In genomic region chr9:110048473-110048975, GRCh38 we compare ENCODE assay signal across 8 cellular contexts.
DNase-seq lines count a peak whose midpoint lies in the region; ATAC-seq and TF ChIP-seq lines count a peak whose summit lies in the region.

No MANE protein-coding gene starts in this region.

- peak overlapping the region; percentile 87 for H3K4me3 Mint-ChIP-seq in WTC11

- DNase-seq in NCI-H1694 (lab: John Stamatoyannopoulos, UW) = peak; percentile 61
- DNase-seq in WTC11 (ENCODE audit: low spot score) = peak; percentile 81
- DNase-seq in cardiac fibroblast (ENCODE audit: low read depth in 2 of 2) = peak; percentile 78 to 91
- DNase-seq in kidney glomerular epithelial cell (lab: John Stamatoyannopoulos, UW) = peak; percentile 71
- DNase-seq in stimulated activated CD4-positive, alpha-beta T cell treated with anti-CD3 and anti-CD28 coated beads, Interleukin-1b, Interleukin-23, amount 100 ng/mL, for 4 hours (ENCODE audit: low read depth in 2 of 2) = peak; percentile 80 to 81
- DNase-seq in 8988T = no peak

- TF ChIP-seq CTCF in WTC11 (IDR thresholded peaks at IDR 0.05) (no peak), cardiac fibroblast (IDR thresholded peaks at IDR 0.05; ENCODE audit: low read depth, low read length) (no peak)

- H3K4me3 ChIP-seq in cardiac fibroblast (replicated peaks in 1 of 2; ENCODE audit: low read depth in 2 of 2, low read length in 2 of 2) = peak overlapping the region; percentile 94 to 97

- POLR2A ChIA-PET in WTC11 (lab: Charles Lee) = interaction anchor here (0.6 kb wide), 1 partner anchor 215 kb away, joined by 7 read pairs; no protein-coding TSS in a partner anchor

- peak; percentile 80 for ATAC-seq in GM18502 (IDR thresholded peaks at IDR 0.05; ENCODE audit: poor library complexity, unreplicated experiment)
- ATAC-seq in HG02678 (IDR thresholded peaks at IDR 0.05; ENCODE audit: unreplicated experiment) = peak; percentile 83
- ATAC-seq in WTC11 = peak; percentile 68

- peaks cover 14% of the 10 kb centered on the region for H3K27me3 Mint-ChIP-seq in WTC11 (ENCODE audit: low read depth)

- CTCF ChIA-PET in WTC11 (lab: Charles Lee) = interaction anchor here (0.5 to 3.5 kb wide), 4 partner anchors 8 to 145 kb away, joined by 3 to 16 read pairs (median 6); no protein-coding TSS in a partner anchor

- H3K9me3 Mint-ChIP-seq in WTC11 = peaks cover 4% of the 10 kb centered on the region

- peak overlapping the region; percentile 98 for H3K27ac Mint-ChIP-seq in WTC11

- H3K4me1 Mint-ChIP-seq in WTC11 = peaks cover 55% of the 10 kb centered on the region

- peaks cover 3% of the 10 kb centered on the region; the same call in 1 of the 2 replicates for H3K36me3 Mint-ChIP-seq in WTC11

TF ChIP-seq in WTC11, 78 proteins besides CTCF, POLR2A, EP300 and RAD21:
- TF ChIP-seq PRDM15 (CRISPR knock-in tag; IDR thresholded peaks at IDR 0.05) (no peak; the same call in 1 of the 2 replicates), TP53 (CRISPR knock-in tag; IDR thresholded peaks at IDR 0.05) (no peak), SP1 (CRISPR knock-in tag; conservative IDR thresholded peaks at IDR 0.05) (peak; percentile 63; the same call in 1 of the 2 replicates), MAX (CRISPR knock-in tag; IDR thresholded peaks at IDR 0.05) (no peak), KAT7 (CRISPR knock-in tag; IDR thresholded peaks at IDR 0.05; ENCODE audit: borderline replicate concordance) (no peak), AFF4 (CRISPR knock-in tag; IDR thresholded peaks at IDR 0.05; ENCODE audit: borderline replicate concordance) (0 out of 2 replicates have a peak, but pooled peaks have one; percentile 15), NFYB (CRISPR knock-in tag; conservative IDR thresholded peaks at IDR 0.05; ENCODE audit: low read depth) (no peak), ZNF423 (CRISPR knock-in tag; IDR thresholded peaks at IDR 0.05) (peak; percentile 91), FOXP4 (CRISPR knock-in tag; IDR thresholded peaks at IDR 0.05) (peak; percentile 81; the same call in 1 of the 2 replicates), FOXJ3 (CRISPR knock-in tag; IDR thresholded peaks at IDR 0.05; ENCODE audit: borderline replicate concordance) (no peak), GABPB1 (CRISPR knock-in tag; IDR thresholded peaks at IDR 0.05) (no peak)
